Comparison of ENCODE assay signal across 8 cellular contexts in genomic region chr6:111873178-111874029, GRCh38. TPM values are rescaled to one million over a fixed set of nuclear protein-coding genes. Genes with fewer than 3 reads are reported as not detected.
DNase-seq lines count a peak whose midpoint lies in the region; ATAC-seq, FAIRE-seq and TF ChIP-seq lines count a peak whose summit lies in the region.

Gene FYN, minus strand, starts transcription at chr6:111873452. Its CDS starts 153,401 bp downstream, at chr6:111720051.

- peak within 1 kb of the TSS in 1 of 2 donors; percentile 57 for H3K27ac ChIP-seq in kidney (ENCODE audit: low read depth in 2 of 2, low read length in 2 of 2)

- TF ChIP-seq CTCF in kidney (IDR thresholded peaks at IDR 0.05; ENCODE audit: borderline replicate concordance, extremely low read depth, insufficient read depth) = peak; percentile 29

- DNase-seq in AG08396 (ENCODE audit: low spot score) (peak; percentile 99), NCI-H460 (ENCODE audit: extremely low read depth, low read depth) (peak; percentile 85), cerebellar nuclear complex (lab: John Stamatoyannopoulos, UW) (peak; percentile 89 to 95), kidney (peak; percentile 99)
- peak; percentile 99 for DNase-seq in activated CD4-positive, CD25-positive, alpha-beta regulatory T cell treated with anti-CD3 and anti-CD28 coated beads, Interleukin-2, amount 50 U/mL, for 72 hours
- DNase-seq in stimulated activated CD4-positive, alpha-beta T cell treated with anti-CD3 and anti-CD28 coated beads, Interleukin-15, amount 100 ng/mL, for 24 hours = peak; percentile 100

- no peaks in the 10 kb centered on the region for H3K36me3 ChIP-seq in kidney (ENCODE audit: control insufficient read depth in 1 of 2, insufficient read depth in 2 of 2, low read length in 2 of 2)

- H3K9ac ChIP-seq in kidney (ENCODE audit: low read length in 2 of 2) = peak within 1 kb of the TSS in 1 of 2 donors; percentile 51

- no peaks in the 10 kb centered on the region for H3K9me3 ChIP-seq in kidney (ENCODE audit: control insufficient read depth in 1 of 2, low read length in 2 of 2)

- ATAC-seq in GM19035 (IDR thresholded peaks at IDR 0.05; ENCODE audit: unreplicated experiment) (peak; percentile 98), HG03378 (IDR thresholded peaks at IDR 0.05; ENCODE audit: unreplicated experiment) (peak; percentile 95)

- peak within 1 kb of the TSS; percentile 82 to 89 for H3K4me3 ChIP-seq in kidney (ENCODE audit: low read length in 2 of 2)

- intact Hi-C loops in kidney (cut with DNase I) = no loop called here

- peak; percentile 33 for FAIRE-seq in kidney (lab: Jason Lieb, UNC)

- peaks cover 0 to 5% of the 10 kb centered on the region in 2 donors for H3K4me1 ChIP-seq in kidney (ENCODE audit: control insufficient read depth in 1 of 2, insufficient read depth in 1 of 2, low read depth in 1 of 2, low read length in 2 of 2)

RNA-seq across cellular contexts. Expression of gene FYN, which starts in this region (rescaled TPM):
- total RNA-seq in NCI-H460 (2014; rRNA removed; shearing (Covaris generic)) = 1.1 and 3.7 TPM in 2 replicates
- 1.8 and 6.7 TPM in 2 replicates for polyA plus RNA-seq in NCI-H460 (2014; cell fraction: nucleus; rRNA removed)
- 52.4 TPM for total RNA-seq in kidney
- 34.5 TPM for polyA plus RNA-seq in kidney (ENCODE audit: insufficient read depth, low read depth, low replicate concordance)

Comparison
In these comparisons a context has a peak if more than half of its experiments do, and no peak if none do; other contexts are left out.
1. RNA of gene FYN (total RNA-seq): 52.4 TPM in kidney (single experiment); 1.1 to 3.7 TPM in NCI-H460; every median in the first group is over 10 times any median in the second.
2. Peak in every context shown above with its lines, with median percentiles within 50 percentile points of each other: DNase-seq.